8 cellular contexts compared by ENCODE assay signal in genomic region chr3:132352556-132353143, GRCh38. TPM values are rescaled to one million over a fixed set of nuclear protein-coding genes. Genes with fewer than 3 reads are reported as not detected.
DNase-seq lines count a peak whose midpoint lies in the region; ATAC-seq lines count a peak whose summit lies in the region.

No MANE protein-coding gene starts in this region.

- peaks cover 3 to 12% of the 10 kb centered on the region in 2 experiments for H3K27me3 ChIP-seq in mesenchymal stem cell (ENCODE audit: control insufficient read depth in 1 of 2, insufficient read depth in 1 of 2, low read length in 2 of 2)

- H2BK120ac ChIP-seq in mesenchymal stem cell (ENCODE audit: low read depth, low read length): no peak overlapping the region

- no peak overlapping the region for H3K27ac ChIP-seq in mesenchymal stem cell (ENCODE audit: low read length, poor library complexity, severe bottlenecking)

- in situ Hi-C loops in ACHN (cut with HindIII; ENCODE audit: low pct_ligation_motif_present, low pct_unique_long_range_greater_than_20kb, low sequenced_read_pairs): no loop called here

- 13% methylated on average over 5 of the region's 6 CpGs for WGBS in mesenchymal stem cell

- no peak overlapping the region for H3K14ac ChIP-seq in mesenchymal stem cell (ENCODE audit: low read length in 2 of 2)

- ATAC-seq in GM18517 (IDR thresholded peaks at IDR 0.05; ENCODE audit: unreplicated experiment) (peak; percentile 77), HG03520 (IDR thresholded peaks at IDR 0.05; ENCODE audit: unreplicated experiment) (peak; percentile 85)

- no peak overlapping the region for H2BK5ac ChIP-seq in mesenchymal stem cell (ENCODE audit: low read depth, low read length, poor library complexity, severe bottlenecking)

- no peak overlapping the region for H4K91ac ChIP-seq in mesenchymal stem cell (ENCODE audit: low read length)

- H2BK12ac ChIP-seq in mesenchymal stem cell (ENCODE audit: low read length in 2 of 2): no peak overlapping the region

- no peaks in the 10 kb centered on the region for H3K36me3 ChIP-seq in mesenchymal stem cell (ENCODE audit: control insufficient read depth in 1 of 2, insufficient read depth in 2 of 2, low read depth in 1 of 2, low read length in 2 of 2)

- no peak overlapping the region for H2BK15ac ChIP-seq in mesenchymal stem cell (ENCODE audit: low read depth, poor library complexity, severe bottlenecking)

- no peak overlapping the region for H3K18ac ChIP-seq in mesenchymal stem cell (ENCODE audit: low read depth in 1 of 2, low read length in 2 of 2)

- H3K23ac ChIP-seq in mesenchymal stem cell (ENCODE audit: low read length in 2 of 2): no peak overlapping the region

- no peak overlapping the region for H3K4me3 ChIP-seq in mesenchymal stem cell (ENCODE audit: insufficient read depth in 1 of 2, low read depth in 1 of 2, low read length in 2 of 2)

- no peaks in the 10 kb centered on the region for H3K9me3 ChIP-seq in mesenchymal stem cell (ENCODE audit: control insufficient read depth, low read length)

- no peak overlapping the region for H3K4me2 ChIP-seq in mesenchymal stem cell (ENCODE audit: low read length, poor library complexity, severe bottlenecking)

- H2AK5ac ChIP-seq in mesenchymal stem cell (ENCODE audit: low read length, severe bottlenecking): no peak overlapping the region

- no peaks in the 10 kb centered on the region for H3K79me1 ChIP-seq in mesenchymal stem cell (replicated peaks; ENCODE audit: low read length, poor library complexity, severe bottlenecking)

- peak overlapping the region; percentile 59 for H3K9ac ChIP-seq in mesenchymal stem cell (ENCODE audit: low read length)

- no peak overlapping the region for H3K4ac ChIP-seq in mesenchymal stem cell (ENCODE audit: low read depth in 1 of 2, low read length in 2 of 2)

- no peak overlapping the region for H2AFZ ChIP-seq in mesenchymal stem cell (ENCODE audit: low read depth, low read length)

- no peak overlapping the region for H4K8ac ChIP-seq in mesenchymal stem cell (ENCODE audit: low read length)

- no peaks in the 10 kb centered on the region for H3K4me1 ChIP-seq in mesenchymal stem cell (ENCODE audit: control insufficient read depth, insufficient read depth, low read depth, low read length)

- DNase-seq in ACHN (peak; percentile 57), NCI-H748 treated with DMSO at 0.1 percent for 48 hours (lab: John Stamatoyannopoulos, UW) (peak; percentile 50), ecto neural progenitor cell (ENCODE audit: low spot score) (peak; percentile 68), mesenchymal stem cell (peak; percentile 76)
- DNase-seq in activated CD4-positive, alpha-beta T cell treated with anti-CD3 and anti-CD28 coated beads, Interleukin-2, amount 50 U/mL, for 24 hours (ENCODE audit: low read depth in 1 of 2, low spot score in 1 of 2): peak; percentile 17 to 52
- peak; percentile 7 to 46 for DNase-seq in stimulated activated CD8-positive, alpha-beta memory T cell treated with anti-CD3 and anti-CD28 coated beads, Interleukin-4, amount 100 ng/mL, for 4 hours (ENCODE audit: low read depth in 2 of 2, low spot score in 1 of 2)

RNA-seq across cellular contexts. Expression of gene ACP3, which starts 35.4 kb away (rescaled TPM):
- 2.8 TPM for polyA plus RNA-seq in mesenchymal stem cell (2013, experiment 1 of 2)
- polyA plus RNA-seq in mesenchymal stem cell (2013, experiment 2 of 2): 3.4 TPM
